In the genomic region with DNA sequence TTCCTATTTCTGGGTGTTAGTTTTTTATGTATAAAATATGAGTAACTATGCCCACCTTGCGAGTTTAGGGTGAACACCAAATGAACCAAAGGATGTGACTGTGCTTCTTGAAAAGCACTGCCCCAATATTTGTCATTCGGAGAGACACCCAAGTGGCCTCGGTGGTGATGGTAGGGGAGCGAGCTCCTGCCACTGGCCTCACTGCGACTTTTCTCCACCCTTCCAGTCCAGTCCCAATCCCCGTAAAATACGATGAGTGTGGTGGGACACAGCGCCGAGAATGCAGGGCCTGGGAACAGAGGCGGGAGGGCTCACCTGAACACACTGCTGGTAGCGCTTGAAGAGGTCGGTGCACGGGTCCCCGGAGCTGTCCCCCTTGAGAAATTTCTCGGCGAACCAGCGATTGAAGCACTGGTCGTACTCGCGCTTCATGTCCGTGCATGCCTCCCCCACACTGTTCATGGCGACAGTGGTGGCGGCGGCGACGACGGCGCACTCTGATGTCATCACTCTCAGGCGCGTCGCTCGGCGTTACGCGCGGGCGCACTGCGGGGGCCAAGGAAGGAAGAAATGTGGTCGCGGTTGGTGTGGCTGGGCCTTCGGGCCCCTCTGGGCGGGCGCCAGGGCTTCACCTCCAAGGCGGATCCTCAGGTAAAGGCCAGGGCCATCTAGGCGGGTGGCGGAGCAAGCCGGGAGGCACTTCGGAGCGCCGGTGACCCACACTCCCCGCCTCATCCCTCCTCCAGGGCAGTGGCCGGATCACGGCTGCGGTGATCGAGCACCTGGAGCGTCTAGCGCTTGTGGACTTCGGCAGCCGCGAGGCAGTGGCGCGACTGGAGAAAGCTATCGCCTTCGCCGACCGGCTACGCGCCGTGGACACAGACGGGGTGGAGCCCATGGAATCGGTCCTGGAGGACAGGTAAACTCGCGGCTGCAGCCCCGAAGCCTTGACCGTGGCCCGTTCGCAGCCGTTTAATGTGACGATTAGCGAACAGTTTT, we compare ENCODE assay signal across 1 cellular context.
TF ChIP-seq lines count a peak whose summit lies in the region.

TSS of gene GATC (plus strand) at position 534 of the 999 bp plus-strand sequence. CDS start at position 571, 37 bp downstream.
TSS of gene TRIAP1 (minus strand) at position 474 of the 999 bp plus-strand sequence. CDS start at position 462, 12 bp downstream.

TF ChIP-seq in HCT116, 20 proteins besides CTCF, POLR2A, EP300 and RAD21 (continued from another document):
- TF ChIP-seq, protein P1, sequence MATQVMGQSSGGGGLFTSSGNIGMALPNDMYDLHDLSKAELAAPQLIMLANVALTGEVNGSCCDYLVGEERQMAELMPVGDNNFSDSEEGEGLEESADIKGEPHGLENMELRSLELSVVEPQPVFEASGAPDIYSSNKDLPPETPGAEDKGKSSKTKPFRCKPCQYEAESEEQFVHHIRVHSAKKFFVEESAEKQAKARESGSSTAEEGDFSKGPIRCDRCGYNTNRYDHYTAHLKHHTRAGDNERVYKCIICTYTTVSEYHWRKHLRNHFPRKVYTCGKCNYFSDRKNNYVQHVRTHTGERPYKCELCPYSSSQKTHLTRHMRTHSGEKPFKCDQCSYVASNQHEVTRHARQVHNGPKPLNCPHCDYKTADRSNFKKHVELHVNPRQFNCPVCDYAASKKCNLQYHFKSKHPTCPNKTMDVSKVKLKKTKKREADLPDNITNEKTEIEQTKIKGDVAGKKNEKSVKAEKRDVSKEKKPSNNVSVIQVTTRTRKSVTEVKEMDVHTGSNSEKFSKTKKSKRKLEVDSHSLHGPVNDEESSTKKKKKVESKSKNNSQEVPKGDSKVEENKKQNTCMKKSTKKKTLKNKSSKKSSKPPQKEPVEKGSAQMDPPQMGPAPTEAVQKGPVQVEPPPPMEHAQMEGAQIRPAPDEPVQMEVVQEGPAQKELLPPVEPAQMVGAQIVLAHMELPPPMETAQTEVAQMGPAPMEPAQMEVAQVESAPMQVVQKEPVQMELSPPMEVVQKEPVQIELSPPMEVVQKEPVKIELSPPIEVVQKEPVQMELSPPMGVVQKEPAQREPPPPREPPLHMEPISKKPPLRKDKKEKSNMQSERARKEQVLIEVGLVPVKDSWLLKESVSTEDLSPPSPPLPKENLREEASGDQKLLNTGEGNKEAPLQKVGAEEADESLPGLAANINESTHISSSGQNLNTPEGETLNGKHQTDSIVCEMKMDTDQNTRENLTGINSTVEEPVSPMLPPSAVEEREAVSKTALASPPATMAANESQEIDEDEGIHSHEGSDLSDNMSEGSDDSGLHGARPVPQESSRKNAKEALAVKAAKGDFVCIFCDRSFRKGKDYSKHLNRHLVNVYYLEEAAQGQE (IDR thresholded peaks at IDR 0.05; ENCODE audit: low read depth): no peak
- TF ChIP-seq SP1 (IDR thresholded peaks at IDR 0.05; ENCODE audit: low read depth) (peak; percentile 57; the same call in 1 of the 2 replicates), EZH2 (IDR thresholded peaks at IDR 0.05) (no peak), CEBPB (IDR thresholded peaks at IDR 0.05; ENCODE audit: low read depth) (no peak), FOSL1 (IDR thresholded peaks at IDR 0.05; ENCODE audit: low read depth) (no peak), TCF7L2 (IDR thresholded peaks at IDR 0.05; ENCODE audit: borderline replicate concordance, extremely low read depth, insufficient read depth, insufficient read length) (peak; percentile 42), CBX3 (IDR thresholded peaks at IDR 0.05; ENCODE audit: low read depth) (peak; percentile 89; the same call in 1 of the 2 replicates)
